Comparison of ENCODE assay signal across 12 cellular contexts in the genomic region with DNA sequence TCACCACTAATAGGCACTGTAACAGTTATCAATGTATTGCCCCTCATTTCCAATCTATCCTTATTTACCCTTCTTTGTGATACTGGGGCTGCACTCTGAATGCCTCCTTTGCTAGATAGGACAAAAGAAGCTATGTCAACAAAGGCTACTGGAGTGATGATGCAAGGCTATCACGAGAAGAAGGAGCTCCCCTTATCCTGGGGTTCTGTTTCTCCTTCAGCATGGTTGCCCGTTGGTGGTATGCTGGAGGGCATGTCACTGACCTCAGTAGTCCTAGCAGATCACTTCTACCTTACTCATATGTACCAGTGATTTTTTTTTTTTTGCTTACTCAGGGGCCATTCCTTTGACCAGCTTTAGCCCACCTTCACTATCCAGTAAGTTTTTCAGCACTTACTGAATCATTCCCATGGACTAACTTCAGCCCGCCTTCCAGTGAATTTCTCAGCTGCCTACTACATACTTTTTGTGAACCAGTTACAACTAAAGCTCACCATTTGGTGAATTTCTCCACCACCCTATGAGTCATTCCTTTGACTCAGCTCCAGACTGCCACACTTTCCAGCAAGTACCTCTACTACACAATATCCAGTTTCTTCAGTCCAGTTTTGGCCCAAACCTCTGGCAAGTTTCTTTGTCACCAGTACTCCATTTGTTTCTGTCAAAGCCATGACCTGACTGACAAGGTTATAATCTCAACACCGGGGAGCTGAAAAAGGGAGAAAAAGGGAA.
DNase-seq lines count a peak whose midpoint lies in the region; ATAC-seq and TF ChIP-seq lines count a peak whose summit lies in the region.
"Had no signal": no experiment of that assay in that cellular context is flagged by ENCODE, and none has a peak within 500 bp of the region (broad histone marks: within the 10 kb centered on the region; RNA-seq: fewer than 3 reads in every experiment).

No MANE protein-coding gene starts in this region.

- ATAC-seq in left lung: peak; percentile 29

- TF ChIP-seq CTCF in left lung (IDR thresholded peaks at IDR 0.05): no peak

- intact Hi-C loops in left lung (cut with DNase I): no loop called here

- H3K27me3 ChIP-seq in left lung: no peaks in the 10 kb centered on the region
- H3K27me3 ChIP-seq: colonic mucosa, ovary had no signal

- H3K4me1 ChIP-seq in left lung: no peaks in the 10 kb centered on the region
- H3K4me1 ChIP-seq: colonic mucosa had no signal

- DNase-seq in AG20443 (ENCODE audit: low spot score): peak; percentile 67
- peak; percentile 26 for DNase-seq in LHCN-M2 (ENCODE audit: low read depth)
- DNase-seq in astrocyte of the hippocampus (ENCODE audit: low read depth, low spot score): peak; percentile 70
- no peak for DNase-seq in left lung
- no peak for DNase-seq in SKM-1 (lab: John Stamatoyannopoulos, UW; ENCODE audit: unreplicated experiment)
- no peak for DNase-seq in DMS114 treated with DMSO at 0.1 percent for 48 hours (lab: John Stamatoyannopoulos, UW; ENCODE audit: unreplicated experiment)
- no peak for DNase-seq in stimulated activated naive CD4-positive, alpha-beta T cell (lab: John Stamatoyannopoulos, UW)
- no peak for DNase-seq in stimulated activated CD4-positive, alpha-beta T cell treated with anti-CD3 and anti-CD28 coated beads, Interleukin-4, amount 100 ng/mL, for 4 hours
- DNase-seq: colonic mucosa, NCI-H1048, NCI-H82, ovary had no signal

- H3K9me3 ChIP-seq in left lung: no peaks in the 10 kb centered on the region
- H3K9me3 ChIP-seq: colonic mucosa, ovary had no signal

- no peak overlapping the region for H3K27ac ChIP-seq in left lung
- H3K27ac ChIP-seq: colonic mucosa, ovary had no signal

- no peaks in the 10 kb centered on the region for H3K36me3 ChIP-seq in left lung
- H3K36me3 ChIP-seq: colonic mucosa, ovary had no signal

- no peak overlapping the region for H3K4me3 ChIP-seq in left lung
- H3K4me3 ChIP-seq: colonic mucosa, ovary had no signal

Comparison
In these comparisons a context has a peak if more than half of its experiments do, and no peak if none do; other contexts are left out.
1. DNase-seq: peak in AG20443 (single experiment), LHCN-M2 (single experiment) and astrocyte of the hippocampus (single experiment); none in left lung (0 of 2), SKM-1 (single experiment), DMS114 treated with DMSO at 0.1 percent for 48 hours (single experiment), stimulated activated naive CD4-positive, alpha-beta T cell (0 of 6) and stimulated activated CD4-positive, alpha-beta T cell treated with anti-CD3 and anti-CD28 coated beads, Interleukin-4, amount 100 ng/mL, for 4 hours (0 of 2).